In the genomic region with DNA sequence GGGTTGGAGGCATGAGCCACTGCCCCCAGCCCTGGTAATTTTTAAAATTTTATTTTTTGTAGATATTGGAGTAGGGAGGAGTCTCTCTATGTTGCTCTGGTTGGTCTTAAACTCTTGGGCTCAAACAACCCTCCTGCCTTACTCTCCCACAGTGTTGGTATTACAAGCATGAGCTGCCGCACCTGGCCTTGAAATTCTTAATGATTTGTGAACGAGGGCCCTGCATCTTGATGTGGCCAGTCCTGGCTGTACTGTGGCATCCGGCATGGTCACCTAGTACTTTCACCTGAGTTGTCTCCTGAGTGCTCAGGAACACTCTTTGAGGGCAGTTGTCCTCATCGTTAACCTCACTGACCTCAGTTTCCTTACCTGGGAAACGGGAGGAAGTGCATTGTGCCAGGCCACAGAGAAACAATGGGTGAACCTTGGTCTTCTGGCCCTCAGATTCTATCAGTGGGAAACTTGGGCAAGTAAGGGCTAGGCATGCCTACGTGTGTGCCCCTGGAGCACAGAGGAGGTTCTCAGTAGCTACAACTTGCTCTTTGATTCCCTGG, we compare ENCODE assay signal across 26 cellular contexts.
"Had no signal": no experiment of that assay in that cellular context is flagged by ENCODE, and none has a peak within 500 bp of the region (broad histone marks: within the 10 kb centered on the region; RNA-seq: fewer than 3 reads in every experiment).

No MANE protein-coding gene starts in this region.

- H3K4me1 ChIP-seq: ascending aorta had no signal

- ATAC-seq: activated naive CD4-positive, alpha-beta T cell treated with anti-CD3 and anti-CD28 coated beads, Interleukin-2, amount 50 U/mL, for 72 hours; activated T-cell treated with anti-CD3 and anti-CD28 coated beads, Interleukin-2, amount 50 U/mL, for 72 hours; esophagus mucosa; WTC11 had no signal

- H3K9me3 ChIP-seq: ascending aorta had no signal

- H3K27me3 ChIP-seq: ascending aorta, brain microvascular endothelial cell, dorsolateral prefrontal cortex had no signal

- H3K36me3 ChIP-seq: ascending aorta, brain microvascular endothelial cell had no signal

- FAIRE-seq: bronchial epithelial cell, frontal cortex had no signal

- H3K27ac ChIP-seq: ascending aorta, brain microvascular endothelial cell, coronary artery, dorsolateral prefrontal cortex had no signal

- H3K4me3 ChIP-seq: ascending aorta, coronary artery, dorsolateral prefrontal cortex had no signal

- DNase-seq: activated CD4-positive, alpha-beta memory T cell treated with anti-CD3 and anti-CD28 coated beads, Interleukin-2, amount 10 ng/mL, durations not matched to agents 7 days and 5 days; activated CD4-positive, alpha-beta T cell treated with anti-CD3 and anti-CD28 coated beads for 1 hour; activated CD4-positive, alpha-beta T cell treated with anti-CD3 and anti-CD28 coated beads for 4 hours; activated CD4-positive, alpha-beta T cell treated with anti-CD3 and anti-CD28 coated beads, Interleukin-2, amount 10 ng/mL, durations not matched to agents 7 days and 5 days; activated CD4-positive, alpha-beta T cell treated with anti-CD3 and anti-CD28 coated beads, Interleukin-2, amount 50 U/mL, for 4 hours; activated CD8-positive, alpha-beta memory T cell treated with anti-CD3 and anti-CD28 coated beads, Interleukin-2, amount 50 U/mL, for 48 hours; activated gamma-delta T cell; activated naive CD4-positive, alpha-beta T cell; activated naive CD4-positive, alpha-beta T cell treated with anti-CD3 and anti-CD28 coated beads, Interleukin-2, amount 10 ng/mL, durations not matched to agents 7 days and 5 days; activated naive CD8-positive, alpha-beta T cell treated with anti-CD3 and anti-CD28 coated beads, Interleukin-2, amount 10 ng/mL, durations not matched to agents 7 days and 5 days; activated T-cell treated with anti-CD3 and anti-CD28 coated beads for 4 hours; activated T-cell treated with anti-CD3 and anti-CD28 coated beads, Interleukin-2, amount 50 U/mL, for 24 hours; activated T-cell treated with anti-CD3 and anti-CD28 coated beads, Interleukin-2, amount 50 U/mL, for 72 hours; brain microvascular endothelial cell; dorsolateral prefrontal cortex; effector memory CD4-positive, alpha-beta T cell; endodermal cell; foreskin fibroblast; T-helper 2 cell had no signal
